ENCODE assay signal across 17 cellular contexts in genomic region chr2:15006667-15007066, GRCh38.
A peak's percentile ranks its signal among the peaks of the same experiment; 100 is the strongest.
DNase-seq lines count a peak whose midpoint lies in the region; ATAC-seq and TF ChIP-seq lines count a peak whose summit lies in the region.
"Had no signal": no experiment of that assay in that cellular context is flagged by ENCODE, and none has a peak within 500 bp of the region (broad histone marks: within the 10 kb centered on the region; RNA-seq: fewer than 3 reads in every experiment).

No MANE protein-coding gene starts in this region.

- H3K4me3 Mint-ChIP-seq in osteocyte (ENCODE audit: unreplicated experiment): no peak overlapping the region
- H3K4me3 Mint-ChIP-seq: stimulated activated naive B cell treated with anti-CD40 and anti-IgM and Interleukin-4, amounts not matched to agents 10 μg/mL and 1 μg/mL and 100 μg/mL, for 72 hours; T-helper 2 cell treated with Interferon-gamma antibody and Interleukin-4, amounts not matched to agents 5 μg/mL and 100 μg/mL, for 36 hours had no signal

- H3K4me1 ChIP-seq in vagina: no peaks in the 10 kb centered on the region
- no peaks in the 10 kb centered on the region for H3K4me1 ChIP-seq in right lobe of liver
- H3K4me1 ChIP-seq: HAP-1, parathyroid adenoma had no signal

- no peaks in the 10 kb centered on the region for H3K9me3 Mint-ChIP-seq in osteocyte (ENCODE audit: unreplicated experiment)

- peak; percentile 27 for DNase-seq in NB4 (ENCODE audit: low read depth)
- DNase-seq in vagina (ENCODE audit: extremely low spot score in 2 of 2): no peak
- DNase-seq in right lobe of liver: no peak
- no peak for DNase-seq in osteocyte (ENCODE audit: extremely low spot score, unreplicated experiment)
- no peak for DNase-seq in NCI-H2171 treated with DMSO at 0.1 percent for 48 hours (lab: John Stamatoyannopoulos, UW)
- DNase-seq: IMR-90; NCI-H1417 treated with DMSO at 0.1 percent for 48 hours; NCI-H226; stimulated activated naive B cell treated with anti-CD40 and anti-IgM and Interleukin-4, amounts not matched to agents 10 μg/mL and 1 μg/mL and 100 μg/mL, for 72 hours had no signal

- TF ChIP-seq POLR2A in NB4 (IDR thresholded peaks at IDR 0.05; ENCODE audit: extremely low read depth, insufficient read length) (no peak), vagina (IDR thresholded peaks at IDR 0.05) (no peak), right lobe of liver (IDR thresholded peaks at IDR 0.05) (no peak)

- no peaks in the 10 kb centered on the region for H3K4me1 Mint-ChIP-seq in osteocyte (ENCODE audit: unreplicated experiment)
- H3K4me1 Mint-ChIP-seq: stimulated activated naive B cell treated with anti-CD40 and anti-IgM and Interleukin-4, amounts not matched to agents 10 μg/mL and 1 μg/mL and 100 μg/mL, for 72 hours had no signal

- no peak overlapping the region for H3K4me3 ChIP-seq in NB4 (ENCODE audit: low read depth, low read length)
- H3K4me3 ChIP-seq in vagina: no peak overlapping the region
- H3K4me3 ChIP-seq in right lobe of liver: no peak overlapping the region
- H3K4me3 ChIP-seq: cardiac muscle cell, HAP-1, skin epidermis had no signal

- no peaks in the 10 kb centered on the region for H3K36me3 ChIP-seq in vagina
- no peaks in the 10 kb centered on the region for H3K36me3 ChIP-seq in right lobe of liver
- H3K36me3 ChIP-seq: cardiac muscle cell, HAP-1 had no signal

- H3K27ac ChIP-seq in vagina (no peak overlapping the region), right lobe of liver (no peak overlapping the region)
- H3K27ac ChIP-seq: cardiac muscle cell, parathyroid adenoma, skin epidermis had no signal

- no peaks in the 10 kb centered on the region for H3K36me3 Mint-ChIP-seq in osteocyte (ENCODE audit: unreplicated experiment)
- H3K36me3 Mint-ChIP-seq: stimulated activated naive B cell treated with anti-CD40 and anti-IgM and Interleukin-4, amounts not matched to agents 10 μg/mL and 1 μg/mL and 100 μg/mL, for 72 hours had no signal

- no peaks in the 10 kb centered on the region for H3K27me3 Mint-ChIP-seq in osteocyte (ENCODE audit: unreplicated experiment)
- H3K27me3 Mint-ChIP-seq: stimulated activated naive B cell treated with anti-CD40 and anti-IgM and Interleukin-4, amounts not matched to agents 10 μg/mL and 1 μg/mL and 100 μg/mL, for 72 hours had no signal

- ATAC-seq in GM18858 (IDR thresholded peaks at IDR 0.05; ENCODE audit: unreplicated experiment) (peak; percentile 62), GM21423 (IDR thresholded peaks at IDR 0.05; ENCODE audit: unreplicated experiment) (peak; percentile 83), HG02981 (IDR thresholded peaks at IDR 0.05; ENCODE audit: unreplicated experiment) (peak; percentile 63), right lobe of liver (no peak)
- ATAC-seq: stimulated activated naive B cell treated with anti-CD40 and anti-IgM and Interleukin-4, amounts not matched to agents 10 μg/mL and 1 μg/mL and 100 μg/mL, for 72 hours had no signal

- no peak for TF ChIP-seq CTCF in NB4 (IDR thresholded peaks at IDR 0.05; ENCODE audit: low read depth, low read length)
- TF ChIP-seq CTCF in vagina (IDR thresholded peaks at IDR 0.05): no peak
- no peak for TF ChIP-seq CTCF in right lobe of liver (IDR thresholded peaks at IDR 0.05)
- no peak for TF ChIP-seq CTCF in osteocyte (IDR thresholded peaks at IDR 0.05)

- H3K9me3 ChIP-seq in vagina (no peaks in the 10 kb centered on the region), right lobe of liver (no peaks in the 10 kb centered on the region)
- H3K9me3 ChIP-seq: HAP-1 had no signal

- H3K27ac Mint-ChIP-seq in osteocyte (ENCODE audit: unreplicated experiment): no peak overlapping the region
- H3K27ac Mint-ChIP-seq: stimulated activated naive B cell treated with anti-CD40 and anti-IgM and Interleukin-4, amounts not matched to agents 10 μg/mL and 1 μg/mL and 100 μg/mL, for 72 hours; T-helper 2 cell treated with Interferon-gamma antibody and Interleukin-4, amounts not matched to agents 5 μg/mL and 100 μg/mL, for 36 hours had no signal

- intact Hi-C loops in vagina (cut with DNase I): no loop called here
- intact Hi-C loops in right lobe of liver (cut with DNase I): no loop called here

- H3K27me3 ChIP-seq in vagina (no peaks in the 10 kb centered on the region), right lobe of liver (no peaks in the 10 kb centered on the region)
- H3K27me3 ChIP-seq: cardiac muscle cell had no signal

- 24% methylated on average over 2 of the region's 2 CpGs for WGBS in right lobe of liver (ENCODE audit: insufficient coverage, low coverage, low lambda C conversion rate, missing lambda C conversion rate)

Comparison
In these comparisons a context has a peak if more than half of its experiments do, and no peak if none do; other contexts are left out.
1. ATAC-seq: peak in GM18858 (single experiment), GM21423 (single experiment) and HG02981 (single experiment); none in right lobe of liver (0 of 4).